Comparison of ENCODE assay signal across 1 cellular context in the genomic region with DNA sequence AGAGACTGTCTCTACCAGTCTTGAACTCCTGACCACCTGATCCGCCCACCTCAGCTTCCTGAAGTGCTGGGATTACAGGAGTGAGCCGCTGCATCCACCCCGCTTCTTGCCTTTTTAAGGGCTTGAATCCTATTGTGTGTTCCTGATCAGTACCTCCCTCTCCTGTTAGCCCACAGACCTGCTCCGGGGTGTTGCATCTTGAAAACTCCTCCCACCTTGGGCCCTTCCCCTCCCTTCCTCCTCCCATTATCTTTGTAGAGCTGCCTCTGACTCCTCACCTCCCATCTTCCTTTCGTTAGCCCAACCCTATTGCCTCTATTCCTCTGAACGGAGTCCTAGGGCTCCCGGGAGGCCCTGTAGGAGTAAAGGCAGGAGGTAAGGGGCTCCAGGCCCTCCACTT.
A peak's percentile ranks its signal among the peaks of the same experiment; 100 is the strongest.
TF ChIP-seq lines count a peak whose summit lies in the region.

No MANE protein-coding gene starts in this region.

TF ChIP-seq in K562, 482 proteins besides CTCF, POLR2A, EP300 and RAD21 (continued from another document):
- TF ChIP-seq, protein P1, sequence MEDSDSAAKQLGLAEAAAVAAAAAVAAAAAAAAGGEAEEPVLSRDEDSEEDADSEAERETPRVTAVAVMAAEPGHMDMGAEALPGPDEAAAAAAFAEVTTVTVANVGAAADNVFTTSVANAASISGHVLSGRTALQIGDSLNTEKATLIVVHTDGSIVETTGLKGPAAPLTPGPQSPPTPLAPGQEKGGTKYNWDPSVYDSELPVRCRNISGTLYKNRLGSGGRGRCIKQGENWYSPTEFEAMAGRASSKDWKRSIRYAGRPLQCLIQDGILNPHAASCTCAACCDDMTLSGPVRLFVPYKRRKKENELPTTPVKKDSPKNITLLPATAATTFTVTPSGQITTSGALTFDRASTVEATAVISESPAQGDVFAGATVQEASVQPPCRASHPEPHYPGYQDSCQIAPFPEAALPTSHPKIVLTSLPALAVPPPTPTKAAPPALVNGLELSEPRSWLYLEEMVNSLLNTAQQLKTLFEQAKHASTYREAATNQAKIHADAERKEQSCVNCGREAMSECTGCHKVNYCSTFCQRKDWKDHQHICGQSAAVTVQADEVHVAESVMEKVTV (CRISPR knock-in tag; IDR thresholded peaks at IDR 0.05) = 0 out of 2 replicates have a peak, but pooled peaks have one; percentile 8
- TF ChIP-seq, protein P2, sequence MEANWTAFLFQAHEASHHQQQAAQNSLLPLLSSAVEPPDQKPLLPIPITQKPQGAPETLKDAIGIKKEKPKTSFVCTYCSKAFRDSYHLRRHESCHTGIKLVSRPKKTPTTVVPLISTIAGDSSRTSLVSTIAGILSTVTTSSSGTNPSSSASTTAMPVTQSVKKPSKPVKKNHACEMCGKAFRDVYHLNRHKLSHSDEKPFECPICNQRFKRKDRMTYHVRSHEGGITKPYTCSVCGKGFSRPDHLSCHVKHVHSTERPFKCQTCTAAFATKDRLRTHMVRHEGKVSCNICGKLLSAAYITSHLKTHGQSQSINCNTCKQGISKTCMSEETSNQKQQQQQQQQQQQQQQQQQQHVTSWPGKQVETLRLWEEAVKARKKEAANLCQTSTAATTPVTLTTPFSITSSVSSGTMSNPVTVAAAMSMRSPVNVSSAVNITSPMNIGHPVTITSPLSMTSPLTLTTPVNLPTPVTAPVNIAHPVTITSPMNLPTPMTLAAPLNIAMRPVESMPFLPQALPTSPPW (CRISPR knock-in tag; IDR thresholded peaks at IDR 0.05) = peak; percentile 74
- TF ChIP-seq ZNF444 (CRISPR knock-in tag; IDR thresholded peaks at IDR 0.05) (no peak), RCOR1 (IDR thresholded peaks at IDR 0.05; ENCODE audit: borderline replicate concordance in 1 of 2, low read depth in 2 of 2, low read length in 2 of 2) (peak in 1 of 2 experiments; percentile 42; a peak in 1 of 4 replicates), DIDO1 (tag; IDR thresholded peaks at IDR 0.05; ENCODE audit: low read depth) (no peak), CBFB (CRISPR knock-in tag; IDR thresholded peaks at IDR 0.05) (no peak), HSF4 (CRISPR knock-in tag; IDR thresholded peaks at IDR 0.05; ENCODE audit: borderline replicate concordance) (no peak), SRF (CRISPR knock-in tag; IDR thresholded peaks at IDR 0.05) (0 out of 4 replicates have a peak, but pooled peaks of 1 of the 2 experiments have one; percentile 19), NFRKB (IDR thresholded peaks at IDR 0.05; ENCODE audit: low read depth) (no peak), CTBP1 (IDR thresholded peaks at IDR 0.05; ENCODE audit: borderline replicate concordance) (peak; percentile 42; the same call in 1 of the 2 replicates), ZNF766 (CRISPR knock-in tag; conservative IDR thresholded peaks at IDR 0.05) (no peak), SUPT5H (IDR thresholded peaks at IDR 0.05) (no peak), GATAD2B (IDR thresholded peaks at IDR 0.05; ENCODE audit: borderline replicate concordance) (no peak), MAZ (CRISPR knock-in tag; conservative IDR thresholded peaks at IDR 0.05 in 1 of 2, IDR thresholded peaks at IDR 0.05 in 1 of 2) (peak in 1 of 2 experiments; percentile 23; a peak in 1 of 4 replicates), SMARCA4 (IDR thresholded peaks at IDR 0.05) (no peak), NRF1 (conservative IDR thresholded peaks at IDR 0.05 in 1 of 2, IDR thresholded peaks at IDR 0.05 in 1 of 2) (peak; percentile 37 to 43; a peak in 2 of 4 replicates), HNRNPLL (IDR thresholded peaks at IDR 0.05; ENCODE audit: low read depth, low read length, poor library complexity, severe bottlenecking) (no peak), ZNF586 (CRISPR knock-in tag; conservative IDR thresholded peaks at IDR 0.05) (no peak), KDM2B (CRISPR knock-in tag; IDR thresholded peaks at IDR 0.05) (no peak), YY1 (IDR thresholded peaks at IDR 0.05; ENCODE audit: borderline replicate concordance in 1 of 3, control insufficient read depth in 1 of 3, extremely low read depth in 1 of 3, insufficient read depth in 3 of 3, insufficient read length in 1 of 3, insufficient replicate concordance in 2 of 3, low read depth in 1 of 3, low read length in 2 of 3) (no peak)
- TF ChIP-seq, protein P3, sequence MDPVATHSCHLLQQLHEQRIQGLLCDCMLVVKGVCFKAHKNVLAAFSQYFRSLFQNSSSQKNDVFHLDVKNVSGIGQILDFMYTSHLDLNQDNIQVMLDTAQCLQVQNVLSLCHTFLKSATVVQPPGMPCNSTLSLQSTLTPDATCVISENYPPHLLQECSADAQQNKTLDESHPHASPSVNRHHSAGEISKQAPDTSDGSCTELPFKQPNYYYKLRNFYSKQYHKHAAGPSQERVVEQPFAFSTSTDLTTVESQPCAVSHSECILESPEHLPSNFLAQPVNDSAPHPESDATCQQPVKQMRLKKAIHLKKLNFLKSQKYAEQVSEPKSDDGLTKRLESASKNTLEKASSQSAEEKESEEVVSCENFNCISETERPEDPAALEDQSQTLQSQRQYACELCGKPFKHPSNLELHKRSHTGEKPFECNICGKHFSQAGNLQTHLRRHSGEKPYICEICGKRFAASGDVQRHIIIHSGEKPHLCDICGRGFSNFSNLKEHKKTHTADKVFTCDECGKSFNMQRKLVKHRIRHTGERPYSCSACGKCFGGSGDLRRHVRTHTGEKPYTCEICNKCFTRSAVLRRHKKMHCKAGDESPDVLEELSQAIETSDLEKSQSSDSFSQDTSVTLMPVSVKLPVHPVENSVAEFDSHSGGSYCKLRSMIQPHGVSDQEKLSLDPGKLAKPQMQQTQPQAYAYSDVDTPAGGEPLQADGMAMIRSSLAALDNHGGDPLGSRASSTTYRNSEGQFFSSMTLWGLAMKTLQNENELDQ (CRISPR knock-in tag; IDR thresholded peaks at IDR 0.05; ENCODE audit: borderline replicate concordance) = no peak
- TF ChIP-seq, protein P4, sequence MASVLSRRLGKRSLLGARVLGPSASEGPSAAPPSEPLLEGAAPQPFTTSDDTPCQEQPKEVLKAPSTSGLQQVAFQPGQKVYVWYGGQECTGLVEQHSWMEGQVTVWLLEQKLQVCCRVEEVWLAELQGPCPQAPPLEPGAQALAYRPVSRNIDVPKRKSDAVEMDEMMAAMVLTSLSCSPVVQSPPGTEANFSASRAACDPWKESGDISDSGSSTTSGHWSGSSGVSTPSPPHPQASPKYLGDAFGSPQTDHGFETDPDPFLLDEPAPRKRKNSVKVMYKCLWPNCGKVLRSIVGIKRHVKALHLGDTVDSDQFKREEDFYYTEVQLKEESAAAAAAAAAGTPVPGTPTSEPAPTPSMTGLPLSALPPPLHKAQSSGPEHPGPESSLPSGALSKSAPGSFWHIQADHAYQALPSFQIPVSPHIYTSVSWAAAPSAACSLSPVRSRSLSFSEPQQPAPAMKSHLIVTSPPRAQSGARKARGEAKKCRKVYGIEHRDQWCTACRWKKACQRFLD (CRISPR knock-in tag; IDR thresholded peaks at IDR 0.05) = no peak
- TF ChIP-seq, protein P5, sequence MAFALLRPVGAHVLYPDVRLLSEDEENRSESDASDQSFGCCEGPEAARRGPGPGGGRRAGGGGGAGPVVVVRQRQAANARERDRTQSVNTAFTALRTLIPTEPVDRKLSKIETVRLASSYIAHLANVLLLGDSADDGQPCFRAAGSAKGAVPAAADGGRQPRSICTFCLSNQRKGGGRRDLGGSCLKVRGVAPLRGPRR (CRISPR knock-in tag; IDR thresholded peaks at IDR 0.05) = no peak
- TF ChIP-seq, protein P6, sequence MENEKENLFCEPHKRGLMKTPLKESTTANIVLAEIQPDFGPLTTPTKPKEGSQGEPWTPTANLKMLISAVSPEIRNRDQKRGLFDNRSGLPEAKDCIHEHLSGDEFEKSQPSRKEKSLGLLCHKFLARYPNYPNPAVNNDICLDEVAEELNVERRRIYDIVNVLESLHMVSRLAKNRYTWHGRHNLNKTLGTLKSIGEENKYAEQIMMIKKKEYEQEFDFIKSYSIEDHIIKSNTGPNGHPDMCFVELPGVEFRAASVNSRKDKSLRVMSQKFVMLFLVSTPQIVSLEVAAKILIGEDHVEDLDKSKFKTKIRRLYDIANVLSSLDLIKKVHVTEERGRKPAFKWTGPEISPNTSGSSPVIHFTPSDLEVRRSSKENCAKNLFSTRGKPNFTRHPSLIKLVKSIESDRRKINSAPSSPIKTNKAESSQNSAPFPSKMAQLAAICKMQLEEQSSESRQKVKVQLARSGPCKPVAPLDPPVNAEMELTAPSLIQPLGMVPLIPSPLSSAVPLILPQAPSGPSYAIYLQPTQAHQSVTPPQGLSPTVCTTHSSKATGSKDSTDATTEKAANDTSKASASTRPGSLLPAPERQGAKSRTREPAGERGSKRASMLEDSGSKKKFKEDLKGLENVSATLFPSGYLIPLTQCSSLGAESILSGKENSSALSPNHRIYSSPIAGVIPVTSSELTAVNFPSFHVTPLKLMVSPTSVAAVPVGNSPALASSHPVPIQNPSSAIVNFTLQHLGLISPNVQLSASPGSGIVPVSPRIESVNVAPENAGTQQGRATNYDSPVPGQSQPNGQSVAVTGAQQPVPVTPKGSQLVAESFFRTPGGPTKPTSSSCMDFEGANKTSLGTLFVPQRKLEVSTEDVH (IDR thresholded peaks at IDR 0.05; ENCODE audit: low read depth, partially characterized antibody) = no peak
